In genomic region chr1:20717452-20718342, GRCh38 we compare ENCODE assay signal across 7 cellular contexts. TPM values are rescaled to one million over a fixed set of nuclear protein-coding genes. Genes with fewer than 3 reads are reported as not detected.
DNase-seq lines count a peak whose midpoint lies in the region; ATAC-seq and TF ChIP-seq lines count a peak whose summit lies in the region.

TSS of gene KIF17 (minus strand) at chr1:20718007. CDS start at chr1:20717706, 301 bp downstream.

- H3K36me3 Mint-ChIP-seq in activated CD8-positive, alpha-beta T cell treated with anti-CD3 and anti-CD28 coated beads for 36 hours (ENCODE audit: low read depth): no peaks in the 10 kb centered on the region

- H3K4me3 ChIP-seq in GM12865 (ENCODE audit: low read depth, low read length): no peak within 1 kb of the TSS; the same call in 1 of the 2 replicates

- DNase-seq in GM12865 (ENCODE audit: low read depth): peak; percentile 65
- peak; percentile 73 for DNase-seq in NCI-H2196 (lab: John Stamatoyannopoulos, UW; ENCODE audit: unreplicated experiment)
- peak; percentile 56 for DNase-seq in activated CD8-positive, alpha-beta T cell treated with anti-CD3 and anti-CD28 coated beads for 36 hours
- peak; percentile 40 for DNase-seq in effector CD8-positive, alpha-beta T cell (lab: John Stamatoyannopoulos, UW)
- DNase-seq in lung microvascular endothelial cell (ENCODE audit: low read depth in 2 of 2): peak; percentile 75 to 85
- DNase-seq in stimulated activated CD8-positive, alpha-beta memory T cell treated with anti-CD3 and anti-CD28 coated beads, Interleukin-15, amount 100 ng/mL, for 1 hour (ENCODE audit: low read depth): peak; percentile 25

- ATAC-seq in activated CD8-positive, alpha-beta T cell treated with anti-CD3 and anti-CD28 coated beads for 36 hours: peak; percentile 67
- ATAC-seq in GM18909 (IDR thresholded peaks at IDR 0.05; ENCODE audit: poor library complexity, unreplicated experiment): no peak

- no peak within 1 kb of the TSS for H3K27ac Mint-ChIP-seq in activated CD8-positive, alpha-beta T cell treated with anti-CD3 and anti-CD28 coated beads for 36 hours

- peaks cover 28% of the 10 kb centered on the region for H3K27me3 Mint-ChIP-seq in activated CD8-positive, alpha-beta T cell treated with anti-CD3 and anti-CD28 coated beads for 36 hours

- H3K4me3 Mint-ChIP-seq in activated CD8-positive, alpha-beta T cell treated with anti-CD3 and anti-CD28 coated beads for 36 hours: peak within 1 kb of the TSS; percentile 37

- no peaks in the 10 kb centered on the region for H3K9me3 Mint-ChIP-seq in activated CD8-positive, alpha-beta T cell treated with anti-CD3 and anti-CD28 coated beads for 36 hours

- H3K4me1 Mint-ChIP-seq in activated CD8-positive, alpha-beta T cell treated with anti-CD3 and anti-CD28 coated beads for 36 hours (ENCODE audit: low read depth): no peaks in the 10 kb centered on the region

- POLR2A ChIA-PET in activated CD8-positive, alpha-beta T cell treated with anti-CD3 and anti-CD28 coated beads for 36 hours (lab: Charles Lee): interaction anchor here (0.6 to 0.9 kb wide), 2 partner anchors 10 to 142 kb away, joined by 3 to 4 read pairs; no protein-coding TSS in a partner anchor

- no peak for TF ChIP-seq CTCF in GM12865 (IDR thresholded peaks at IDR 0.05; ENCODE audit: insufficient read depth, low read depth, low read length, missing control alignments)
- TF ChIP-seq CTCF in activated CD8-positive, alpha-beta T cell treated with anti-CD3 and anti-CD28 coated beads for 36 hours (IDR thresholded peaks at IDR 0.05): no peak

- intact Hi-C loops in activated CD8-positive, alpha-beta T cell treated with anti-CD3 and anti-CD28 coated beads for 36 hours (cut with micrococcal nuclease): no loop called here

- CTCF ChIA-PET in activated CD8-positive, alpha-beta T cell treated with anti-CD3 and anti-CD28 coated beads for 36 hours (lab: Charles Lee): interaction anchor here (1.9 to 2.6 kb wide), 2 partner anchors 13 to 21 kb away, joined by 4 to 15 read pairs; no protein-coding TSS in a partner anchor

RNA-seq across cellular contexts. Expression of gene KIF17, which starts in this region (rescaled TPM):
- total RNA-seq in activated CD8-positive, alpha-beta T cell treated with anti-CD3 and anti-CD28 coated beads for 36 hours: not detected
- 17.3 and 19.6 TPM in 2 replicates for total RNA-seq in lung microvascular endothelial cell

Comparison
In these comparisons a context has a peak if more than half of its experiments do, and no peak if none do; other contexts are left out.
1. RNA of gene KIF17 (total RNA-seq): 17.3 to 19.6 TPM in lung microvascular endothelial cell; not detected in activated CD8-positive, alpha-beta T cell treated with anti-CD3 and anti-CD28 coated beads for 36 hours; every median in the first group is over 10 times any median in the second.
2. Peak in DNase-seq and ATAC-seq in activated CD8-positive, alpha-beta T cell treated with anti-CD3 and anti-CD28 coated beads for 36 hours; RNA of the gene not detected or under 1 TPM.
3. DNase-seq: peak in every context shown above with its lines; median percentile 80 in lung microvascular endothelial cell; 73 in NCI-H2196; 65 in GM12865; 56 in activated CD8-positive, alpha-beta T cell treated with anti-CD3 and anti-CD28 coated beads for 36 hours; 40 in effector CD8-positive, alpha-beta T cell; 25 in stimulated activated CD8-positive, alpha-beta memory T cell treated with anti-CD3 and anti-CD28 coated beads, Interleukin-15, amount 100 ng/mL, for 1 hour.